8 cellular contexts compared by ENCODE assay signal in genomic region chr1:231053493-231054162, GRCh38. TPM values are rescaled to one million over a fixed set of nuclear protein-coding genes. Genes with fewer than 3 reads are reported as not detected.
DNase-seq lines count a peak whose midpoint lies in the region; ATAC-seq and TF ChIP-seq lines count a peak whose summit lies in the region.

No MANE protein-coding gene starts in this region.

- peaks cover 13% of the 10 kb centered on the region for H3K27me3 Mint-ChIP-seq in activated T-helper 1 cell treated with anti-CD3 and anti-CD28 coated beads, Interleukin-12 subunit alpha, Interleukin-12 subunit beta, Interleukin-2, Interleukin-4 antibody, amounts not matched to agents 30 ng/mL and 10 ng/mL and 1 ng/mL, durations not matched to agents 14 hours and 24 hours and 36 hours (ENCODE audit: insufficient read depth)
- H3K27me3 Mint-ChIP-seq in CD8-positive, alpha-beta T cell (ENCODE audit: low read depth), result peaks cover 4% of the 10 kb centered on the region

- intact Hi-C loops in activated T-helper 1 cell treated with anti-CD3 and anti-CD28 coated beads, Interleukin-12 subunit alpha, Interleukin-12 subunit beta, Interleukin-2, Interleukin-4 antibody, amounts not matched to agents 30 ng/mL and 10 ng/mL and 1 ng/mL, durations not matched to agents 14 hours and 24 hours and 36 hours (cut with micrococcal nuclease), result no loop called here
- intact Hi-C loops in upper lobe of right lung (cut with DNase I), result no loop called here
- intact Hi-C loops in CD8-positive, alpha-beta T cell (cut with DNase I, micrococcal nuclease), result no loop called here

- H3K27ac Mint-ChIP-seq in activated T-helper 1 cell treated with anti-CD3 and anti-CD28 coated beads, Interleukin-12 subunit alpha, Interleukin-12 subunit beta, Interleukin-2, Interleukin-4 antibody, amounts not matched to agents 30 ng/mL and 10 ng/mL and 1 ng/mL, durations not matched to agents 14 hours and 24 hours and 36 hours, result peak overlapping the region; percentile 46
- H3K27ac Mint-ChIP-seq in CD8-positive, alpha-beta T cell, result no peak overlapping the region

- TF ChIP-seq CTCF in AG09309 (IDR thresholded peaks at IDR 0.05; ENCODE audit: control insufficient read depth, insufficient read depth, low read depth, low read length, missing control alignments) (no peak), HL-60 (IDR thresholded peaks at IDR 0.05; ENCODE audit: insufficient read depth, low read length) (no peak), upper lobe of right lung (IDR thresholded peaks at IDR 0.05) (no peak)
- no peak for TF ChIP-seq CTCF in CD8-positive, alpha-beta T cell (IDR thresholded peaks at IDR 0.05)

- H3K36me3 ChIP-seq in upper lobe of right lung, result no peaks in the 10 kb centered on the region
- no peaks in the 10 kb centered on the region for H3K36me3 ChIP-seq in CD8-positive, alpha-beta T cell (ENCODE audit: insufficient read depth, low read length)

- no peaks in the 10 kb centered on the region for H3K9me3 Mint-ChIP-seq in activated T-helper 1 cell treated with anti-CD3 and anti-CD28 coated beads, Interleukin-12 subunit alpha, Interleukin-12 subunit beta, Interleukin-2, Interleukin-4 antibody, amounts not matched to agents 30 ng/mL and 10 ng/mL and 1 ng/mL, durations not matched to agents 14 hours and 24 hours and 36 hours
- H3K9me3 Mint-ChIP-seq in CD8-positive, alpha-beta T cell, result no peaks in the 10 kb centered on the region

- H3K4me3 Mint-ChIP-seq in activated T-helper 1 cell treated with anti-CD3 and anti-CD28 coated beads, Interleukin-12 subunit alpha, Interleukin-12 subunit beta, Interleukin-2, Interleukin-4 antibody, amounts not matched to agents 30 ng/mL and 10 ng/mL and 1 ng/mL, durations not matched to agents 14 hours and 24 hours and 36 hours, result peak overlapping the region; percentile 46
- H3K4me3 Mint-ChIP-seq in CD8-positive, alpha-beta T cell, result no peak overlapping the region

- peaks cover 24% of the 10 kb centered on the region for H3K4me1 ChIP-seq in upper lobe of right lung
- no peaks in the 10 kb centered on the region for H3K4me1 ChIP-seq in CD8-positive, alpha-beta T cell (ENCODE audit: insufficient read depth, low read length)

- POLR2A ChIA-PET in CD8-positive, alpha-beta T cell (lab: Charles Lee), result interaction anchor here (1.0 kb wide), 1 partner anchor 17 kb away, joined by 3 read pairs; no protein-coding TSS in a partner anchor

- peaks cover 3% of the 10 kb centered on the region for H3K27me3 ChIP-seq in HL-60 (ENCODE audit: insufficient read depth, poor library complexity, severe bottlenecking)
- no peaks in the 10 kb centered on the region for H3K27me3 ChIP-seq in upper lobe of right lung
- no peaks in the 10 kb centered on the region for H3K27me3 ChIP-seq in CD8-positive, alpha-beta T cell (ENCODE audit: insufficient read depth, low read length)

- no peak overlapping the region for H3K27ac ChIP-seq in HL-60 (replicated peaks)
- no peak overlapping the region for H3K27ac ChIP-seq in upper lobe of right lung
- H3K27ac ChIP-seq in CD8-positive, alpha-beta T cell (ENCODE audit: low read depth, low read length), result no peak overlapping the region

- DNase-seq in AG09309 (ENCODE audit: low read depth) (peak; percentile 10), HL-60 (ENCODE audit: low read depth in 1 of 2, low spot score in 1 of 2) (no peak), left lobe of liver (ENCODE audit: low spot score) (peak; percentile 88), upper lobe of right lung (no peak)
- peak; percentile 3 for DNase-seq in activated T-helper 1 cell treated with anti-CD3 and anti-CD28 coated beads, Interleukin-12 subunit alpha, Interleukin-12 subunit beta, Interleukin-2, Interleukin-4 antibody, amounts not matched to agents 30 ng/mL and 10 ng/mL and 1 ng/mL, durations not matched to agents 14 hours and 24 hours and 36 hours (ENCODE audit: low spot score)
- no peak for DNase-seq in CD8-positive, alpha-beta T cell
- no peak for DNase-seq in activated naive CD4-positive, alpha-beta T cell treated with Interleukin-2 at 50 U/mL for 16 hours

- H3K4me3 ChIP-seq in AG09309 (ENCODE audit: control insufficient read depth, low read depth, low read length) (no peak overlapping the region), HL-60 (replicated peaks; ENCODE audit: insufficient read depth, low read length) (0 out of 2 replicates have a peak overlapping the region, but pooled peaks have one; percentile 4), upper lobe of right lung (peak overlapping the region; percentile 17)
- no peak overlapping the region for H3K4me3 ChIP-seq in CD8-positive, alpha-beta T cell (ENCODE audit: low read depth, low read length)

- ATAC-seq in GM18870 (IDR thresholded peaks at IDR 0.05; ENCODE audit: unreplicated experiment) (peak; percentile 61), left lobe of liver (peak; percentile 94), upper lobe of right lung (peak; percentile 80)
- ATAC-seq in CD8-positive, alpha-beta T cell, result no peak

- peaks cover 20% of the 10 kb centered on the region for H3K4me1 Mint-ChIP-seq in activated T-helper 1 cell treated with anti-CD3 and anti-CD28 coated beads, Interleukin-12 subunit alpha, Interleukin-12 subunit beta, Interleukin-2, Interleukin-4 antibody, amounts not matched to agents 30 ng/mL and 10 ng/mL and 1 ng/mL, durations not matched to agents 14 hours and 24 hours and 36 hours (ENCODE audit: low read depth)
- H3K4me1 Mint-ChIP-seq in CD8-positive, alpha-beta T cell (ENCODE audit: low read depth), result peaks cover 9% of the 10 kb centered on the region

- CTCF ChIA-PET in CD8-positive, alpha-beta T cell (lab: Charles Lee), result interaction anchor here (0.6 to 0.8 kb wide), 2 partner anchors 137 to 687 kb away, joined by 4 read pairs; no protein-coding TSS in a partner anchor

- H3K36me3 Mint-ChIP-seq in activated T-helper 1 cell treated with anti-CD3 and anti-CD28 coated beads, Interleukin-12 subunit alpha, Interleukin-12 subunit beta, Interleukin-2, Interleukin-4 antibody, amounts not matched to agents 30 ng/mL and 10 ng/mL and 1 ng/mL, durations not matched to agents 14 hours and 24 hours and 36 hours (ENCODE audit: low read depth), result no peaks in the 10 kb centered on the region
- no peaks in the 10 kb centered on the region for H3K36me3 Mint-ChIP-seq in CD8-positive, alpha-beta T cell

- no peaks in the 10 kb centered on the region for H3K9me3 ChIP-seq in upper lobe of right lung
- no peaks in the 10 kb centered on the region for H3K9me3 ChIP-seq in CD8-positive, alpha-beta T cell (ENCODE audit: low read length)

RNA-seq across cellular contexts. Expression of gene FAM89A, which starts 13.6 kb away (rescaled TPM):
- 23.2 and 28.0 TPM in 2 replicates for total RNA-seq in activated T-helper 1 cell treated with anti-CD3 and anti-CD28 coated beads, Interleukin-12 subunit alpha, Interleukin-12 subunit beta, Interleukin-2, Interleukin-4 antibody, amounts not matched to agents 30 ng/mL and 10 ng/mL and 1 ng/mL, durations not matched to agents 14 hours and 24 hours and 36 hours
- total RNA-seq in left lobe of liver (3.3 TPM), upper lobe of right lung (41.4 TPM)
- 1 to 10 TPM; 1.4 to 2.1 TPM for total RNA-seq in CD8-positive, alpha-beta T cell

Comparison
In these comparisons a context has a peak if more than half of its experiments do, and no peak if none do; other contexts are left out.
1. DNase-seq: peak in AG09309 (single experiment), activated T-helper 1 cell treated with anti-CD3 and anti-CD28 coated beads, Interleukin-12 subunit alpha, Interleukin-12 subunit beta, Interleukin-2, Interleukin-4 antibody, amounts not matched to agents 30 ng/mL and 10 ng/mL and 1 ng/mL, durations not matched to agents 14 hours and 24 hours and 36 hours (single experiment) and left lobe of liver (single experiment); none in HL-60 (0 of 2), upper lobe of right lung (single experiment), CD8-positive, alpha-beta T cell (0 of 7) and activated naive CD4-positive, alpha-beta T cell treated with Interleukin-2 at 50 U/mL for 16 hours (single experiment).
2. H3K4me3 ChIP-seq: peak in HL-60 (single experiment) and upper lobe of right lung (single experiment); none in AG09309 (single experiment) and CD8-positive, alpha-beta T cell (single experiment).